In genomic region chrX:40006025-40007017, GRCh38 we compare ENCODE assay signal across 7 cellular contexts.
A peak's percentile ranks its signal among the peaks of the same experiment; 100 is the strongest.
DNase-seq lines count a peak whose midpoint lies in the region; ATAC-seq, FAIRE-seq and TF ChIP-seq lines count a peak whose summit lies in the region.

No MANE protein-coding gene starts in this region.

- WGBS in suprapubic skin = 38% methylated on average over 27 of the region's 68 CpGs

- FAIRE-seq in keratinocyte (lab: Jason Lieb, UNC) = no peak

- no peaks in the 10 kb centered on the region for H3K36me3 ChIP-seq in MM.1S (replicated peaks; ENCODE audit: insufficient read depth, low read length)
- H3K36me3 ChIP-seq in keratinocyte (ENCODE audit: control insufficient read depth in 2 of 2, extremely low read depth in 1 of 2, insufficient read depth in 2 of 2, low read length in 2 of 2) = no peaks in the 10 kb centered on the region
- no peaks in the 10 kb centered on the region for H3K36me3 ChIP-seq in suprapubic skin

- no peaks in the 10 kb centered on the region for H3K79me2 ChIP-seq in MM.1S (ENCODE audit: low read length)
- no peaks in the 10 kb centered on the region for H3K79me2 ChIP-seq in keratinocyte (ENCODE audit: control insufficient read depth, insufficient read depth, low read length)

- H2AFZ ChIP-seq in MM.1S (ENCODE audit: low read length) (0 out of 2 replicates have a peak overlapping the region, but pooled peaks have one; percentile 48), keratinocyte (ENCODE audit: control insufficient read depth, low read length) (no peak overlapping the region)

- H3K9ac ChIP-seq in MM.1S (ENCODE audit: low read length) = peak overlapping the region; percentile 18; the same call in 1 of the 2 replicates
- H3K9ac ChIP-seq in keratinocyte (ENCODE audit: control insufficient read depth, extremely low read depth, insufficient read depth, low read length) = no peak overlapping the region

- no peaks in the 10 kb centered on the region for H3F3A ChIP-seq in MM.1S (ENCODE audit: insufficient read depth, low read length)

- H3K27ac ChIP-seq in MM.1S (ENCODE audit: low read length) (no peak overlapping the region), keratinocyte (ENCODE audit: control insufficient read depth, insufficient read depth, low read length) (no peak overlapping the region), suprapubic skin (no peak overlapping the region)

- H3K4me3 ChIP-seq in MM.1S (ENCODE audit: low read length) (no peak overlapping the region; the same call in 1 of the 2 replicates), keratinocyte (ENCODE audit: control insufficient read depth in 2 of 3, extremely low read depth in 1 of 3, insufficient read depth in 2 of 3, low read depth in 1 of 3, low read length in 3 of 3) (no peak overlapping the region), suprapubic skin (peak overlapping the region; percentile 26)

- no peak for TF ChIP-seq POLR2A in suprapubic skin (IDR thresholded peaks at IDR 0.05)

- dilution Hi-C loops in keratinocyte (cut with MboI; ENCODE audit: extremely low pct_ligation_motif_present, low sequenced_read_pairs) = no loop called here

- TF ChIP-seq CTCF in MM.1S (IDR thresholded peaks at IDR 0.05; ENCODE audit: low read length) = no peak
- no peak for TF ChIP-seq CTCF in keratinocyte (optimal IDR thresholded peaks at IDR 0.05 in 1 of 3, IDR thresholded peaks at IDR 0.05 in 1 of 3, conservative IDR thresholded peaks at IDR 0.05 in 1 of 3; ENCODE audit: extremely low read depth in 1 of 3, insufficient read depth in 2 of 3, low read length in 3 of 3)
- no peak for TF ChIP-seq CTCF in suprapubic skin (IDR thresholded peaks at IDR 0.05)

- H3K4me2 ChIP-seq in MM.1S (ENCODE audit: low read depth, low read length) (peak overlapping the region; percentile 63), keratinocyte (ENCODE audit: control insufficient read depth, extremely low read depth, insufficient read depth, low read depth, low read length) (peak overlapping the region; percentile 10)

- H3K9me3 ChIP-seq in MM.1S (replicated peaks; ENCODE audit: insufficient read depth, low read length) (no peaks in the 10 kb centered on the region), keratinocyte (ENCODE audit: control insufficient read depth, low read depth, low read length) (no peaks in the 10 kb centered on the region), suprapubic skin (no peaks in the 10 kb centered on the region)

- no peak for ATAC-seq in GM19395 (IDR thresholded peaks at IDR 0.05; ENCODE audit: unreplicated experiment)

- H3K4me1 ChIP-seq in MM.1S (ENCODE audit: low read length) (no peaks in the 10 kb centered on the region), keratinocyte (ENCODE audit: control insufficient read depth, extremely low read depth, insufficient read depth, low read length) (no peaks in the 10 kb centered on the region), suprapubic skin (peaks cover 35% of the 10 kb centered on the region)

- no peak for TF ChIP-seq EP300 in suprapubic skin (IDR thresholded peaks at IDR 0.05)

- no peaks in the 10 kb centered on the region for H3K27me3 ChIP-seq in MM.1S (replicated peaks; ENCODE audit: insufficient read depth, low read length)
- peaks cover 58% of the 10 kb centered on the region for H3K27me3 ChIP-seq in keratinocyte (ENCODE audit: control insufficient read depth, extremely low read depth, insufficient read depth, low read length)
- H3K27me3 ChIP-seq in suprapubic skin = peaks cover 14% of the 10 kb centered on the region

- no peaks in the 10 kb centered on the region for H4K20me1 ChIP-seq in MM.1S (ENCODE audit: insufficient read depth, low read length)
- no peaks in the 10 kb centered on the region for H4K20me1 ChIP-seq in keratinocyte (ENCODE audit: control insufficient read depth, extremely low read depth, insufficient read depth, low read length)

- H3K9me1 ChIP-seq in keratinocyte (ENCODE audit: control insufficient read depth, extremely low read depth, insufficient read depth, low read length) = no peaks in the 10 kb centered on the region

- H3K9me2 ChIP-seq in MM.1S (replicated peaks; ENCODE audit: insufficient read depth, low read length) = no peaks in the 10 kb centered on the region

- DNase-seq in MM.1S (peak; percentile 18), keratinocyte (ENCODE audit: low read depth, low spot score) (no peak), suprapubic skin (ENCODE audit: low spot score in 2 of 2) (peak in 1 of 2 donors; percentile 61), SIG-M5 (lab: John Stamatoyannopoulos, UW) (no peak), SIG-M5 treated with dmso at 0.1 percent for 504 hours (lab: John Stamatoyannopoulos, UW; ENCODE audit: unreplicated experiment) (no peak)
- DNase-seq in activated naive CD4-positive, alpha-beta T cell treated with anti-CD3 and anti-CD28 coated beads, Interleukin-2, amount 50 U/mL, for 16 hours = peak; percentile 33

Comparison
In these comparisons a context has a peak if more than half of its experiments do, and no peak if none do; other contexts are left out.
1. DNase-seq: peak in MM.1S (single experiment) and activated naive CD4-positive, alpha-beta T cell treated with anti-CD3 and anti-CD28 coated beads, Interleukin-2, amount 50 U/mL, for 16 hours (single experiment); none in keratinocyte (single experiment), SIG-M5 (single experiment) and SIG-M5 treated with dmso at 0.1 percent for 504 hours (single experiment).